ENCODE assay signal across 8 cellular contexts in the genomic region with DNA sequence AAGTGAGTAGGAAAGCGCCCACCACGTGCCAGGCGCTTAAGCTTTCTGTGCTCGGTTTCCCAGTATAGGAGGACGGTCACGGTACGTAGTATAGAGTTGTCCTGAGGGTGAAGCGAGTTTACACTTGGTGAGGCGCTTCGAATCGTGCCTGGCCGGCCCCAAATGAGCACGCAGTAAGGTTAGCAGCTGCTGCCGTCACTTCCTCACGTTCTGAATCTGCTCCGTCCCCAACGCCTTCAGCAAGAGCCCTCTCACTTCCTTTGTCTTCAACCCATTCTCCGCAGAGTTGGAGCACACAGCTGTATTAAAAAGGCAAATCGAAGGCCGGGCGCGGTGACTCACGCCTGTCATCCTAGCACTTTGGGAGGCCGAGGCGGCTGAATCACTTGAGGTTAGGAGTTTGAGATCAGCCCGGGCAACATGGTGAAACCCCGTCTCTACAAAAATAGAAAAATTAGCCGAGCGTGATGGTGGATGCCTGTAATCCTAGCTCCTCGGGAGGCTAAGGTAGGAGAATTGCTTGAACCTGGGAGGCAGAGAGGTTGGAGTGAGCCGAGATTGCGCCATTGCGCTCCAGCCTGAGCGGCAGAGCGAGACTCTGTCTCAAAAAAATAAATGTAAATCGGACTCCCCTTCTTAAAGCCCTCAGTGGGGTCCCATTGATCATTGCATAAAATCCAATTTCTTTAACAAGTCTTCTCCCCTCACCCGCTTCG. TPM values are rescaled to one million over a fixed set of nuclear protein-coding genes. Genes with fewer than 3 reads are reported as not detected.
DNase-seq lines count a peak whose midpoint lies in the region; ATAC-seq and TF ChIP-seq lines count a peak whose summit lies in the region.

No MANE protein-coding gene starts in this region.

- peak; percentile 48 for ATAC-seq in GM21717 (IDR thresholded peaks at IDR 0.05; ENCODE audit: unreplicated experiment)
- ATAC-seq in SK-N-SH treated with all-trans-retinoic acid at 6 μM for 48 hours: peak; percentile 22
- ATAC-seq in heart right ventricle: peak in 1 of 8 donors; percentile 11

- peaks cover 63% of the 10 kb centered on the region for H3K4me1 Mint-ChIP-seq in activated naive CD8-positive, alpha-beta T cell (ENCODE audit: low read depth)

- TF ChIP-seq CTCF in heart right ventricle (IDR thresholded peaks at IDR 0.05): no peak
- TF ChIP-seq CTCF in vagina (IDR thresholded peaks at IDR 0.05): no peak

- 12 to 15% methylated on average over 38 of the region's 38 CpGs for WGBS in heart right ventricle, 2 donors

- H3K27ac Mint-ChIP-seq in activated naive CD8-positive, alpha-beta T cell: peak overlapping the region; percentile 96

- H3K4me1 ChIP-seq in heart right ventricle (peaks cover 0 to 33% (median 13%) of the 10 kb centered on the region in 9 donors), vagina (peaks cover 22% of the 10 kb centered on the region)

- H3K27me3 ChIP-seq in heart right ventricle: no peaks in the 10 kb centered on the region
- no peaks in the 10 kb centered on the region for H3K27me3 ChIP-seq in vagina

- no peaks in the 10 kb centered on the region for H3K9me3 Mint-ChIP-seq in activated naive CD8-positive, alpha-beta T cell (ENCODE audit: low read depth)

- H3K27me3 Mint-ChIP-seq in activated naive CD8-positive, alpha-beta T cell: no peaks in the 10 kb centered on the region

- H3K9me3 ChIP-seq in heart right ventricle (no peaks in the 10 kb centered on the region), vagina (no peaks in the 10 kb centered on the region)

- H3K36me3 ChIP-seq in heart right ventricle: peaks cover 0 to 15% (median 0%) of the 10 kb centered on the region in 9 donors
- H3K36me3 ChIP-seq in vagina: no peaks in the 10 kb centered on the region

- H3K4me3 ChIP-seq in heart right ventricle (peak overlapping the region; percentile 59 to 99 (median 84)), vagina (peak overlapping the region; percentile 78 to 79)

- peak overlapping the region; percentile 84 for H3K4me3 Mint-ChIP-seq in activated naive CD8-positive, alpha-beta T cell

- peaks cover 5% of the 10 kb centered on the region for H3K36me3 Mint-ChIP-seq in activated naive CD8-positive, alpha-beta T cell

- peak overlapping the region; percentile 5 to 94 (median 76) for H3K27ac ChIP-seq in heart right ventricle
- H3K27ac ChIP-seq in vagina: peak overlapping the region; percentile 80

- peak in 1 of 2 donors; percentile 11 for TF ChIP-seq POLR2A in vagina (IDR thresholded peaks at IDR 0.05)

- intact Hi-C loops in heart right ventricle (cut with DNase I) (no loop called here), vagina (cut with DNase I) (no loop called here)

- peak; percentile 66 for DNase-seq in DMS79 (lab: John Stamatoyannopoulos, UW)
- peak; percentile 42 for DNase-seq in KG1 (lab: John Stamatoyannopoulos, UW)
- peak; percentile 31 to 38 for DNase-seq in heart right ventricle
- DNase-seq in pulmonary artery endothelial cell (ENCODE audit: low read depth, low spot score): peak; percentile 50
- no peak for DNase-seq in vagina (ENCODE audit: extremely low spot score in 2 of 2)

TF ChIP-seq in SK-N-SH treated with all-trans-retinoic acid at 6 μM for 48 hours, 23 proteins besides CTCF, POLR2A, EP300 and RAD21:
- TF ChIP-seq TOX (CRISPR knock-in tag; IDR thresholded peaks at IDR 0.05; ENCODE audit: borderline replicate concordance) (no peak), ZNF70 (CRISPR knock-in tag; IDR thresholded peaks at IDR 0.05) (no peak), BACH2 (CRISPR knock-in tag; IDR thresholded peaks at IDR 0.05; ENCODE audit: borderline replicate concordance) (no peak), ZNF8 (CRISPR knock-in tag; IDR thresholded peaks at IDR 0.05) (no peak), ZFP30 (CRISPR knock-in tag; IDR thresholded peaks at IDR 0.05) (no peak)
- TF ChIP-seq, protein P1, sequence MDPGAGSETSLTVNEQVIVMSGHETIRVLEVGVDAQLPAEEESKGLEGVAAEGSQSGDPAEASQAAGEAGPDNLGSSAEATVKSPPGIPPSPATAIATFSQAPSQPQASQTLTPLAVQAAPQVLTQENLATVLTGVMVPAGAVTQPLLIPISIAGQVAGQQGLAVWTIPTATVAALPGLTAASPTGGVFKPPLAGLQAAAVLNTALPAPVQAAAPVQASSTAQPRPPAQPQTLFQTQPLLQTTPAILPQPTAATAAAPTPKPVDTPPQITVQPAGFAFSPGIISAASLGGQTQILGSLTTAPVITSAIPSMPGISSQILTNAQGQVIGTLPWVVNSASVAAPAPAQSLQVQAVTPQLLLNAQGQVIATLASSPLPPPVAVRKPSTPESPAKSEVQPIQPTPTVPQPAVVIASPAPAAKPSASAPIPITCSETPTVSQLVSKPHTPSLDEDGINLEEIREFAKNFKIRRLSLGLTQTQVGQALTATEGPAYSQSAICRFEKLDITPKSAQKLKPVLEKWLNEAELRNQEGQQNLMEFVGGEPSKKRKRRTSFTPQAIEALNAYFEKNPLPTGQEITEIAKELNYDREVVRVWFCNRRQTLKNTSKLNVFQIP (CRISPR knock-in tag; IDR thresholded peaks at IDR 0.05; ENCODE audit: borderline replicate concordance, low read depth): no peak
- TF ChIP-seq, protein P2, sequence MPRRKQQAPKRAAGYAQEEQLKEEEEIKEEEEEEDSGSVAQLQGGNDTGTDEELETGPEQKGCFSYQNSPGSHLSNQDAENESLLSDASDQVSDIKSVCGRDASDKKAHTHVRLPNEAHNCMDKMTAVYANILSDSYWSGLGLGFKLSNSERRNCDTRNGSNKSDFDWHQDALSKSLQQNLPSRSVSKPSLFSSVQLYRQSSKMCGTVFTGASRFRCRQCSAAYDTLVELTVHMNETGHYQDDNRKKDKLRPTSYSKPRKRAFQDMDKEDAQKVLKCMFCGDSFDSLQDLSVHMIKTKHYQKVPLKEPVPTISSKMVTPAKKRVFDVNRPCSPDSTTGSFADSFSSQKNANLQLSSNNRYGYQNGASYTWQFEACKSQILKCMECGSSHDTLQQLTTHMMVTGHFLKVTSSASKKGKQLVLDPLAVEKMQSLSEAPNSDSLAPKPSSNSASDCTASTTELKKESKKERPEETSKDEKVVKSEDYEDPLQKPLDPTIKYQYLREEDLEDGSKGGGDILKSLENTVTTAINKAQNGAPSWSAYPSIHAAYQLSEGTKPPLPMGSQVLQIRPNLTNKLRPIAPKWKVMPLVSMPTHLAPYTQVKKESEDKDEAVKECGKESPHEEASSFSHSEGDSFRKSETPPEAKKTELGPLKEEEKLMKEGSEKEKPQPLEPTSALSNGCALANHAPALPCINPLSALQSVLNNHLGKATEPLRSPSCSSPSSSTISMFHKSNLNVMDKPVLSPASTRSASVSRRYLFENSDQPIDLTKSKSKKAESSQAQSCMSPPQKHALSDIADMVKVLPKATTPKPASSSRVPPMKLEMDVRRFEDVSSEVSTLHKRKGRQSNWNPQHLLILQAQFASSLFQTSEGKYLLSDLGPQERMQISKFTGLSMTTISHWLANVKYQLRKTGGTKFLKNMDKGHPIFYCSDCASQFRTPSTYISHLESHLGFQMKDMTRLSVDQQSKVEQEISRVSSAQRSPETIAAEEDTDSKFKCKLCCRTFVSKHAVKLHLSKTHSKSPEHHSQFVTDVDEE (CRISPR knock-in tag; IDR thresholded peaks at IDR 0.05): no peak

RNA-seq across cellular contexts. Expression of a gene that starts 0.7 kb away (rescaled TPM):
- total RNA-seq in heart right ventricle (1 to 10 TPM; 1.4 to 7.1 (median 3.6) TPM), pulmonary artery endothelial cell (32.3 and 39.2 TPM in 2 replicates), vagina (10.8 TPM)
- 1 to 10 TPM in 1 of 2 donors, under 1 TPM in 1; 0.80 to 3.1 TPM for polyA plus RNA-seq in heart right ventricle

RNA-seq across cellular contexts. Expression of a gene that starts 1.9 kb away (rescaled TPM):
- total RNA-seq in heart right ventricle (1 to 10 TPM; 2.4 to 6.7 (median 3.6) TPM), pulmonary artery endothelial cell (3.6 and 5.0 TPM in 2 replicates), vagina (9.6 TPM)
- 1 to 10 TPM in 1 of 2 donors, under 1 TPM in 1; 0.95 to 2.9 TPM for polyA plus RNA-seq in heart right ventricle

Comparison
In these comparisons a context has a peak if more than half of its experiments do, and no peak if none do; other contexts are left out.
1. DNase-seq: peak in DMS79 (single experiment), KG1 (single experiment), heart right ventricle (2 of 2) and pulmonary artery endothelial cell (single experiment); none in vagina (0 of 2).